10 cellular contexts compared by ENCODE assay signal in the genomic region with DNA sequence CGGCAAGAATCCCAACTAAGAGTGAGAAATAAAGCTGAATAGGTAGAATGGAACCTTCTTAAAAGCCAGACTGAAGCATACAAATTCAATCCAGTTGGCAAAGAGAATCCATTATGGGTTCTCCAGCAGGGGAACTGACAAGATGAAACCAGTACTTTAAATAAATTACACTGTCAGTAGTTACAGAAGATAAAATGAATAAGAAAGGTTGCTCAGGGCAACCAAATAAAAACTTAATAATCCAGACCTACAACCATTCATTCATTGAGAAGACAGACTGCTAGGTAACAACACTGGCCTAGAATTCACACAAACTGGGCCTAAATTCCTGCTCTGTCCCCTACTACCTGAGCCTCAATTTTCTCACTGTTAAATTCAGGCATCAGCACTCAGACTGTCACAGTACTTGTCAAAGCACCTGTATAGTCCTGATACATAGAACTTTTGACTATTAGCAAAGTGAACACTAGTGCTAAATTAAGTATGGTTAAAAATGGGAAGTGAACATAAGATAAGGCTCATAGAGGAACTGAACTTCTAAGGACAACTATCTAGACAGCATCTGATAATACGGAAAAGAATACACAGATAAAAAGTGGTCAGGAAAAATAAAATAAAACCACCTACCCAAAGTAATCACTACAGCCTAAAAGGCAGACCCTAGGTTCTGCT. TPM values are rescaled to one million over a fixed set of nuclear protein-coding genes. Genes with fewer than 3 reads are reported as not detected.
DNase-seq lines count a peak whose midpoint lies in the region; ATAC-seq lines count a peak whose summit lies in the region.
"Had no signal": no experiment of that assay in that cellular context is flagged by ENCODE, and none has a peak within 500 bp of the region (broad histone marks: within the 10 kb centered on the region; RNA-seq: fewer than 3 reads in every experiment).

No MANE protein-coding gene starts in this region.

- no peak overlapping the region for H3K4me2 ChIP-seq in mesenchymal stem cell (ENCODE audit: low read length, poor library complexity, severe bottlenecking)

- H3K27ac Mint-ChIP-seq in CD4-positive, alpha-beta memory T cell, result peak overlapping the region; percentile 1 to 83 (median 45)
- H3K27ac Mint-ChIP-seq in T-helper 17 cell, result peak overlapping the region; percentile 84
- H3K27ac Mint-ChIP-seq in activated CD4-positive, alpha-beta memory T cell treated with anti-CD3 and anti-CD28 coated beads, Interleukin-2, amount 10 ng/mL, durations not matched to agents 7 days and 5 days, result no peak overlapping the region
- H3K27ac Mint-ChIP-seq: activated naive CD8-positive, alpha-beta T cell treated with anti-CD3 and anti-CD28 coated beads, Interleukin-2, amount 10 ng/mL, durations not matched to agents 7 days and 5 days had no signal

- H4K8ac ChIP-seq in mesenchymal stem cell (ENCODE audit: low read length), result no peak overlapping the region

- intact Hi-C loops in CD4-positive, alpha-beta memory T cell (cut with micrococcal nuclease), result loop anchor here (10.0 kb wide), 1 partner anchor 1194 kb away; no protein-coding TSS in a partner anchor

- no peak overlapping the region for H2AFZ ChIP-seq in mesenchymal stem cell (ENCODE audit: low read depth, low read length)

- H3K9me3 Mint-ChIP-seq in CD4-positive, alpha-beta memory T cell, result no peaks in the 10 kb centered on the region
- H3K9me3 Mint-ChIP-seq in activated CD4-positive, alpha-beta memory T cell treated with anti-CD3 and anti-CD28 coated beads, Interleukin-2, amount 10 ng/mL, durations not matched to agents 7 days and 5 days, result no peaks in the 10 kb centered on the region
- H3K9me3 Mint-ChIP-seq: activated naive CD8-positive, alpha-beta T cell treated with anti-CD3 and anti-CD28 coated beads, Interleukin-2, amount 10 ng/mL, durations not matched to agents 7 days and 5 days had no signal

- 86% methylated on average over 2 of the region's 2 CpGs for WGBS in mesenchymal stem cell

- H3K9ac ChIP-seq in mesenchymal stem cell (ENCODE audit: low read length), result peak overlapping the region; percentile 72

- H3K36me3 Mint-ChIP-seq in CD4-positive, alpha-beta memory T cell, result peaks cover 7 to 30% of the 10 kb centered on the region in 2 donors
- H3K36me3 Mint-ChIP-seq in T-helper 17 cell (ENCODE audit: low read depth), result no peaks in the 10 kb centered on the region
- peaks cover 50% of the 10 kb centered on the region for H3K36me3 Mint-ChIP-seq in activated CD4-positive, alpha-beta memory T cell treated with anti-CD3 and anti-CD28 coated beads, Interleukin-2, amount 10 ng/mL, durations not matched to agents 7 days and 5 days (ENCODE audit: low read depth)

- no peak overlapping the region for H2AK5ac ChIP-seq in mesenchymal stem cell (ENCODE audit: low read length, severe bottlenecking)

- H3K9me3 ChIP-seq in CD4-positive, alpha-beta memory T cell (ENCODE audit: control insufficient read depth in 1 of 2, low read length in 2 of 2), result no peaks in the 10 kb centered on the region
- H3K9me3 ChIP-seq in T-helper 17 cell (ENCODE audit: control insufficient read depth, low read length, poor library complexity, severe bottlenecking) (no peaks in the 10 kb centered on the region), mesenchymal stem cell (ENCODE audit: control insufficient read depth, low read length) (no peaks in the 10 kb centered on the region)

- H3K27me3 Mint-ChIP-seq in CD4-positive, alpha-beta memory T cell, result no peaks in the 10 kb centered on the region
- no peaks in the 10 kb centered on the region for H3K27me3 Mint-ChIP-seq in T-helper 17 cell
- H3K27me3 Mint-ChIP-seq in activated CD4-positive, alpha-beta memory T cell treated with anti-CD3 and anti-CD28 coated beads, Interleukin-2, amount 10 ng/mL, durations not matched to agents 7 days and 5 days, result no peaks in the 10 kb centered on the region
- H3K27me3 Mint-ChIP-seq: activated naive CD8-positive, alpha-beta T cell treated with anti-CD3 and anti-CD28 coated beads, Interleukin-2, amount 10 ng/mL, durations not matched to agents 7 days and 5 days had no signal

- H3K4me1 Mint-ChIP-seq in CD4-positive, alpha-beta memory T cell, result peaks cover 45 to 80% (median 64%) of the 10 kb centered on the region in 4 donors
- peaks cover 49% of the 10 kb centered on the region for H3K4me1 Mint-ChIP-seq in T-helper 17 cell
- peaks cover 53% of the 10 kb centered on the region for H3K4me1 Mint-ChIP-seq in activated CD4-positive, alpha-beta memory T cell treated with anti-CD3 and anti-CD28 coated beads, Interleukin-2, amount 10 ng/mL, durations not matched to agents 7 days and 5 days

- no peak for DNase-seq in CD4-positive, alpha-beta memory T cell
- no peak for DNase-seq in T-helper 17 cell
- DNase-seq in mesenchymal stem cell, result no peak
- DNase-seq in activated CD4-positive, alpha-beta memory T cell treated with anti-CD3 and anti-CD28 coated beads, Interleukin-2, amount 10 ng/mL, durations not matched to agents 7 days and 5 days, result no peak
- DNase-seq in stimulated activated naive CD4-positive, alpha-beta T cell treated with Interleukin-2 at 50 U/mL for 16 hours (lab: John Stamatoyannopoulos, UW), result no peak
- DNase-seq: activated naive CD8-positive, alpha-beta T cell treated with anti-CD3 and anti-CD28 coated beads, Interleukin-2, amount 10 ng/mL, durations not matched to agents 7 days and 5 days had no signal

- peak overlapping the region in 7 of 8 donors; percentile 3 to 86 (median 61) for H3K4me3 Mint-ChIP-seq in CD4-positive, alpha-beta memory T cell
- peak overlapping the region; percentile 86 for H3K4me3 Mint-ChIP-seq in T-helper 17 cell
- no peak overlapping the region for H3K4me3 Mint-ChIP-seq in activated CD4-positive, alpha-beta memory T cell treated with anti-CD3 and anti-CD28 coated beads, Interleukin-2, amount 10 ng/mL, durations not matched to agents 7 days and 5 days
- H3K4me3 Mint-ChIP-seq: activated naive CD8-positive, alpha-beta T cell treated with anti-CD3 and anti-CD28 coated beads, Interleukin-2, amount 10 ng/mL, durations not matched to agents 7 days and 5 days had no signal

- POLR2A ChIA-PET in CD4-positive, alpha-beta memory T cell (lab: Charles Lee; ENCODE audit: partially characterized antibody), result interaction anchor here (12.4 kb wide), 1 partner anchor 169 kb away, joined by 529 read pairs; no protein-coding TSS in a partner anchor
- POLR2A ChIA-PET in activated CD4-positive, alpha-beta memory T cell treated with anti-CD3 and anti-CD28 coated beads, Interleukin-2, amount 10 ng/mL, durations not matched to agents 7 days and 5 days (lab: Charles Lee), result interaction anchor here (0.9 to 12.3 kb wide), 3 partner anchors 49 to 169 kb away, joined by 3 to 374 read pairs (median 4); no protein-coding TSS in a partner anchor

- no peak overlapping the region for H2BK15ac ChIP-seq in mesenchymal stem cell (ENCODE audit: low read depth, poor library complexity, severe bottlenecking)

- no peak overlapping the region for H3K4me3 ChIP-seq in CD4-positive, alpha-beta memory T cell (ENCODE audit: low read length in 2 of 2)
- no peak overlapping the region for H3K4me3 ChIP-seq in mesenchymal stem cell (ENCODE audit: insufficient read depth in 1 of 2, low read depth in 1 of 2, low read length in 2 of 2)
- H3K4me3 ChIP-seq: lung had no signal

- H3K18ac ChIP-seq in mesenchymal stem cell (ENCODE audit: low read depth in 1 of 2, low read length in 2 of 2), result no peak overlapping the region

- no peaks in the 10 kb centered on the region for H3K79me1 ChIP-seq in mesenchymal stem cell (replicated peaks; ENCODE audit: low read length, poor library complexity, severe bottlenecking)

- no peak overlapping the region for H4K91ac ChIP-seq in mesenchymal stem cell (ENCODE audit: low read length)

- ATAC-seq in HG02870 (IDR thresholded peaks at IDR 0.05; ENCODE audit: unreplicated experiment) (peak; percentile 52), T-helper 17 cell (peak; percentile 12), esophagus mucosa (no peak), HG02938 (IDR thresholded peaks at IDR 0.05; ENCODE audit: unreplicated experiment) (no peak)

- H3K4ac ChIP-seq in mesenchymal stem cell (ENCODE audit: low read depth in 1 of 2, low read length in 2 of 2), result no peak overlapping the region

- no peak overlapping the region for H2BK12ac ChIP-seq in mesenchymal stem cell (ENCODE audit: low read length in 2 of 2)

- peaks cover 67% of the 10 kb centered on the region for H3K4me1 ChIP-seq in CD4-positive, alpha-beta memory T cell (ENCODE audit: insufficient read depth, low read length)
- H3K4me1 ChIP-seq in mesenchymal stem cell (ENCODE audit: control insufficient read depth, insufficient read depth, low read depth, low read length), result no peaks in the 10 kb centered on the region

- no peak overlapping the region for H3K27ac ChIP-seq in CD4-positive, alpha-beta memory T cell (ENCODE audit: low read depth, low read length)
- H3K27ac ChIP-seq in mesenchymal stem cell (ENCODE audit: low read length, poor library complexity, severe bottlenecking), result no peak overlapping the region

- no peak overlapping the region for H2BK5ac ChIP-seq in mesenchymal stem cell (ENCODE audit: low read depth, low read length, poor library complexity, severe bottlenecking)

- no peak overlapping the region for H3K23ac ChIP-seq in mesenchymal stem cell (ENCODE audit: low read length in 2 of 2)

- CTCF ChIA-PET in CD4-positive, alpha-beta memory T cell (lab: Charles Lee; ENCODE audit: partially characterized antibody), result interaction anchor here (0.8 kb wide), 1 partner anchor 168 kb away, joined by 4 read pairs; no protein-coding TSS in a partner anchor
- CTCF ChIA-PET in activated CD4-positive, alpha-beta memory T cell treated with anti-CD3 and anti-CD28 coated beads, Interleukin-2, amount 10 ng/mL, durations not matched to agents 7 days and 5 days (lab: Charles Lee), result no interaction called here

- H3K27me3 ChIP-seq in CD4-positive, alpha-beta memory T cell (ENCODE audit: insufficient read depth, low read length), result no peaks in the 10 kb centered on the region
- no peaks in the 10 kb centered on the region for H3K27me3 ChIP-seq in mesenchymal stem cell (ENCODE audit: control insufficient read depth in 1 of 2, insufficient read depth in 1 of 2, low read length in 2 of 2)

- no peak overlapping the region for H2BK120ac ChIP-seq in mesenchymal stem cell (ENCODE audit: low read depth, low read length)

- no peaks in the 10 kb centered on the region for H3K36me3 ChIP-seq in CD4-positive, alpha-beta memory T cell (ENCODE audit: insufficient read depth, low read length)
- no peaks in the 10 kb centered on the region for H3K36me3 ChIP-seq in mesenchymal stem cell (ENCODE audit: control insufficient read depth in 1 of 2, insufficient read depth in 2 of 2, low read depth in 1 of 2, low read length in 2 of 2)

- H3K14ac ChIP-seq in mesenchymal stem cell (ENCODE audit: low read length in 2 of 2), result no peak overlapping the region

RNA-seq across cellular contexts. Expression of a gene that starts 6.0 kb away (rescaled TPM):
- total RNA-seq in CD4-positive, alpha-beta memory T cell, result 100 to 1,000 TPM; 159 to 172 TPM
- polyA plus RNA-seq in CD4-positive, alpha-beta memory T cell, result 10 to 100 TPM; 20.1 to 42.1 TPM
- total RNA-seq in T-helper 17 cell (100 to 1,000 TPM; 115 to 136 TPM), esophagus mucosa (123 TPM)
- 26.7 TPM for polyA plus RNA-seq in mesenchymal stem cell (2013, experiment 1 of 2)
- 27.8 TPM for polyA plus RNA-seq in mesenchymal stem cell (2013, experiment 2 of 2)
- total RNA-seq in activated CD4-positive, alpha-beta memory T cell treated with anti-CD3 and anti-CD28 coated beads, Interleukin-2, amount 10 ng/mL, durations not matched to agents 7 days and 5 days, result 100 to 1,000 TPM; 178 to 187 TPM

Comparison
In these comparisons a context has a peak if more than half of its experiments do, and no peak if none do; other contexts are left out.
1. ATAC-seq: peak in HG02870 (single experiment) and T-helper 17 cell (single experiment); none in esophagus mucosa (single experiment) and HG02938 (single experiment).